In genomic region chr4:30917946-30918345, GRCh38 we compare ENCODE assay signal across 26 cellular contexts.
"Had no signal": no experiment of that assay in that cellular context is flagged by ENCODE, and none has a peak within 500 bp of the region (broad histone marks: within the 10 kb centered on the region; RNA-seq: fewer than 3 reads in every experiment).

No MANE protein-coding gene starts in this region.

- H3K27me3 ChIP-seq: colonic mucosa, esophagus muscularis mucosa, foreskin keratinocyte, gastroesophageal sphincter, heart left ventricle, hepatocyte, ovary, sigmoid colon, testis, tibial artery had no signal

- H3K4me1 Mint-ChIP-seq: natural killer cell; stimulated activated effector memory CD8-positive, alpha-beta T cell treated with anti-CD3 and anti-CD28 coated beads, Interleukin-12 subunit alpha, Interleukin-12 subunit beta, amount 100 ng/mL, for 72 hours had no signal

- H3K9me3 ChIP-seq: colonic mucosa, esophagus muscularis mucosa, gastroesophageal sphincter, heart left ventricle, lower lobe of right lung, ovary, psoas muscle, sigmoid colon, testis, tibial artery had no signal

- H3K27me3 Mint-ChIP-seq: dendritic cell treated with granulocyte-macrophage colony-stimulating factor and Interleukin-4, amounts not matched to agents 40 ng/mL and 50 ng/mL, for 4 days had no signal

- ATAC-seq: foreskin keratinocyte; gastroesophageal sphincter; heart left ventricle; left ventricle myocardium superior; lower lobe of right lung; natural killer cell; psoas muscle; right cardiac atrium; stimulated activated effector memory CD8-positive, alpha-beta T cell treated with anti-CD3 and anti-CD28 coated beads, Interleukin-12 subunit alpha, Interleukin-12 subunit beta, amount 100 ng/mL, for 72 hours; stimulated activated naive CD8-positive, alpha-beta T cell treated with anti-CD3 and anti-CD28 coated beads, Interleukin-15, Interleukin-2, amounts not matched to agents 100 U/mL and 50 U/mL, for 24 hours had no signal

- H3K36me3 Mint-ChIP-seq: stimulated activated effector memory CD8-positive, alpha-beta T cell treated with anti-CD3 and anti-CD28 coated beads, Interleukin-12 subunit alpha, Interleukin-12 subunit beta, amount 100 ng/mL, for 72 hours had no signal

- H3K4me3 ChIP-seq: colonic mucosa, esophagus muscularis mucosa, gastroesophageal sphincter, heart left ventricle, hepatocyte, lower lobe of right lung, ovary, psoas muscle, sigmoid colon, testis, tibial artery had no signal

- H3K4me1 ChIP-seq: colonic mucosa, esophagus muscularis mucosa, foreskin keratinocyte, gastroesophageal sphincter, lower lobe of right lung, psoas muscle, testis had no signal

- H3K27ac ChIP-seq: colonic mucosa, esophagus muscularis mucosa, foreskin keratinocyte, gastroesophageal sphincter, heart left ventricle, hepatocyte, lower lobe of right lung, ovary, psoas muscle, sigmoid colon, testis, tibial artery had no signal

- H3K27ac Mint-ChIP-seq: dendritic cell treated with granulocyte-macrophage colony-stimulating factor and Interleukin-4, amounts not matched to agents 40 ng/mL and 50 ng/mL, for 4 days; endodermal cell; natural killer cell; stimulated activated effector memory CD8-positive, alpha-beta T cell treated with anti-CD3 and anti-CD28 coated beads, Interleukin-12 subunit alpha, Interleukin-12 subunit beta, amount 100 ng/mL, for 72 hours; type B pancreatic cell had no signal

- H3K4me3 Mint-ChIP-seq: dendritic cell treated with granulocyte-macrophage colony-stimulating factor and Interleukin-4, amounts not matched to agents 40 ng/mL and 50 ng/mL, for 4 days; endodermal cell; natural killer cell; stimulated activated effector memory CD8-positive, alpha-beta T cell treated with anti-CD3 and anti-CD28 coated beads, Interleukin-12 subunit alpha, Interleukin-12 subunit beta, amount 100 ng/mL, for 72 hours; type B pancreatic cell had no signal

- H3K36me3 ChIP-seq: colonic mucosa, esophagus muscularis mucosa, lower lobe of right lung, ovary had no signal

- H3K9me3 Mint-ChIP-seq: dendritic cell treated with granulocyte-macrophage colony-stimulating factor and Interleukin-4, amounts not matched to agents 40 ng/mL and 50 ng/mL, for 4 days; endodermal cell; type B pancreatic cell had no signal

- DNase-seq: colonic mucosa; effector CD8-positive, alpha-beta T cell; endodermal cell; foreskin keratinocyte; heart left ventricle; left ventricle myocardium superior; lower lobe of right lung; natural killer cell; occipital lobe; ovary; posterior cingulate gyrus; psoas muscle; right cardiac atrium; sigmoid colon; stimulated activated CD4-positive, alpha-beta T cell treated with anti-CD3 and anti-CD28 coated beads, Interleukin-2, amount 100 ng/mL, for 24 hours; stimulated activated CD4-positive, alpha-beta T cell treated with anti-CD3 and anti-CD28 coated beads, Interleukin-4, amount 100 ng/mL, for 24 hours; stimulated activated naive CD8-positive, alpha-beta T cell treated with anti-CD3 and anti-CD28 coated beads, Interleukin-15, Interleukin-2, amounts not matched to agents 100 U/mL and 50 U/mL, for 24 hours; substantia nigra; testis; tibial artery had no signal
